Comparison of ENCODE assay signal across 23 cellular contexts in genomic region chr4:31545755-31546154, GRCh38.
DNase-seq lines count a peak whose midpoint lies in the region; ATAC-seq, FAIRE-seq and TF ChIP-seq lines count a peak whose summit lies in the region.
"Had no signal": no experiment of that assay in that cellular context is flagged by ENCODE, and none has a peak within 500 bp of the region (broad histone marks: within the 10 kb centered on the region; RNA-seq: fewer than 3 reads in every experiment).

No MANE protein-coding gene starts in this region.

- RAD21 ChIA-PET in HCT116 (lab: Charles Lee; ENCODE audit: low non-redundant PET in 1 of 2, low total read pairs in 2 of 2, uncharacterized antibody in 2 of 2, unreplicated experiment in 2 of 2), result no interaction called here

- no peaks in the 10 kb centered on the region for H3K23me2 ChIP-seq in H1 (ENCODE audit: low read depth, low read length)

- WGBS in H1 (ENCODE audit: extremely low coverage in 1 of 2, insufficient coverage in 1 of 2, insufficient read length in 1 of 2, insufficient replicate concordance in 2 of 2, low coverage in 1 of 2, low lambda C conversion rate in 2 of 2, missing lambda C conversion rate in 1 of 2), 2 experiments, result 100% methylated on average over 1 of the region's 1 CpG; no CpG with 5 or more reads in 1 of the 2 experiments

- no peak overlapping the region for H3K4me2 ChIP-seq in HCT116 (ENCODE audit: low read length)
- no peak overlapping the region for H3K4me2 ChIP-seq in H1 (ENCODE audit: insufficient read depth in 1 of 2, low read depth in 2 of 2, low read length in 2 of 2)

- CTCF ChIA-PET in MCF 10A (lab: Yijun Ruan, JAX), result no interaction called here
- CTCF ChIA-PET in HCT116 (lab: Charles Lee), result no interaction called here
- CTCF ChIA-PET in H1 (lab: Charles Lee; ENCODE audit: partially characterized antibody), result no interaction called here

- TF ChIP-seq RAD21 in HCT116 (IDR thresholded peaks at IDR 0.05; ENCODE audit: low read depth) (no peak), H1 (IDR thresholded peaks at IDR 0.05 in 1 of 2, conservative IDR thresholded peaks at IDR 0.05 in 1 of 2; ENCODE audit: low read depth in 2 of 2, low read length in 2 of 2) (no peak)

- H3K9ac ChIP-seq in HCT116 (ENCODE audit: low read length) (no peak overlapping the region), H1 (replicated peaks in 1 of 4; ENCODE audit: extremely low read depth in 1 of 4, low read depth in 3 of 4, low read length in 3 of 4) (no peak overlapping the region)

- no peak for TF ChIP-seq EP300 in H1 (IDR thresholded peaks at IDR 0.05; ENCODE audit: borderline replicate concordance in 1 of 2, low read depth in 2 of 2, low read length in 2 of 2)

- DNase-seq in MCF 10A (ENCODE audit: unreplicated experiment), result peak; percentile 4
- DNase-seq in breast epithelium (ENCODE audit: low spot score in 2 of 2), result no peak
- no peak for DNase-seq in HCT116 (ENCODE audit: low read depth, low spot score)
- DNase-seq in H1 (ENCODE audit: low read depth in 1 of 2, low spot score in 2 of 2), result no peak
- no peak for DNase-seq in mesothelial cell of epicardium (ENCODE audit: low spot score in 2 of 2, unreplicated experiment in 2 of 2)
- no peak for DNase-seq in lower lobe of right lung
- DNase-seq in stimulated activated CD4-positive, alpha-beta T cell treated with anti-CD3 and anti-CD28 coated beads, Interleukin-15, amount 100 ng/mL, for 24 hours, result no peak
- DNase-seq in T-helper 1 cell, result no peak
- DNase-seq: 8988T, ACHN, DMS153, DND-41, H7, Karpas-422, NCI-H1105 treated with DMSO at 0.1 percent for 48 hours, NCI-H2029, NCI-H2227 treated with DMSO at 0.1 percent for 48 hours, NCI-H526 treated with DMSO at 0.1 percent for 48 hours, SJCRH30 had no signal

- no peak overlapping the region for H2BK12ac ChIP-seq in H1 (ENCODE audit: low read depth, low read length)

- ATAC-seq in HCT116 (no peak), lower lobe of right lung (no peak)
- ATAC-seq: HepG2, Panc1, SK-N-SH treated with all-trans-retinoic acid at 6 μM for 48 hours had no signal

- H4K5ac ChIP-seq in H1 (ENCODE audit: insufficient read length, low read depth, low read length), result no peak overlapping the region

- no peak overlapping the region for H2AK5ac ChIP-seq in H1 (ENCODE audit: low read depth, low read length)

- H3K23ac ChIP-seq in H1 (ENCODE audit: insufficient read length), result peak overlapping the region; percentile 47

- H2BK5ac ChIP-seq in H1 (ENCODE audit: low read depth, low read length), result no peak overlapping the region

- H3K9me3 ChIP-seq in breast epithelium (no peaks in the 10 kb centered on the region), HCT116 (ENCODE audit: control insufficient read depth in 1 of 2, insufficient read depth in 1 of 2, low read depth in 1 of 2, low read length in 2 of 2) (peaks cover 0 to 3% of the 10 kb centered on the region in 2 experiments; a peak in 1 of 4 replicates), H1 (ENCODE audit: insufficient read depth in 2 of 2, low read depth in 1 of 2, low read length in 1 of 2) (no peaks in the 10 kb centered on the region), lower lobe of right lung (no peaks in the 10 kb centered on the region)

- H3K79me2 ChIP-seq in HCT116 (ENCODE audit: insufficient read depth, low read length), result no peaks in the 10 kb centered on the region
- H3K79me2 ChIP-seq in H1 (ENCODE audit: control insufficient read depth in 1 of 2, insufficient read depth in 2 of 2, low read length in 2 of 2), result no peaks in the 10 kb centered on the region

- POLR2A ChIA-PET in MCF 10A (lab: Yijun Ruan, JAX) (no interaction called here), HCT116 (lab: Charles Lee) (no interaction called here), H1 (lab: Charles Lee; ENCODE audit: partially characterized antibody) (no interaction called here)

- no peak for FAIRE-seq in H1 (lab: Jason Lieb, UNC)
- FAIRE-seq: GM19239, HepG2 had no signal

- H3K27ac ChIP-seq in breast epithelium (no peak overlapping the region), HCT116 (ENCODE audit: low read depth, low read length) (no peak overlapping the region), H1 (ENCODE audit: low read depth, low read length) (no peak overlapping the region), lower lobe of right lung (no peak overlapping the region)
- H3K27ac ChIP-seq: SJCRH30 had no signal

- no peaks in the 10 kb centered on the region; the same call in 1 of the 2 replicates for H3K9me2 ChIP-seq in HCT116 (ENCODE audit: insufficient read depth)

- H2BK20ac ChIP-seq in H1 (ENCODE audit: low read length), result no peak overlapping the region

- H2BK15ac ChIP-seq in H1 (ENCODE audit: low read length), result no peak overlapping the region

- H4K91ac ChIP-seq in H1 (replicated peaks; ENCODE audit: insufficient read length, low read length), result no peak overlapping the region

- H3K9me3 Mint-ChIP-seq in MCF 10A (ENCODE audit: unreplicated experiment) (no peaks in the 10 kb centered on the region), mesothelial cell of epicardium (peaks cover 7% of the 10 kb centered on the region)

- no peaks in the 10 kb centered on the region for H3K79me1 ChIP-seq in H1 (ENCODE audit: low read depth, low read length)

- H2BK120ac ChIP-seq in H1 (replicated peaks; ENCODE audit: low read depth, low read length), result no peak overlapping the region

- no peak overlapping the region for H3K18ac ChIP-seq in H1 (ENCODE audit: extremely low read depth, low read length)

- H3K27ac Mint-ChIP-seq in MCF 10A (ENCODE audit: low read depth, unreplicated experiment) (no peak overlapping the region), mesothelial cell of epicardium (peak overlapping the region; percentile 37)

- H3K4me3 ChIP-seq in breast epithelium, result no peak overlapping the region
- no peak overlapping the region for H3K4me3 ChIP-seq in HCT116 (replicated peaks in 1 of 2; ENCODE audit: low read depth in 1 of 2, low read length in 2 of 2)
- H3K4me3 ChIP-seq in H1 (ENCODE audit: extremely low read depth in 1 of 4, insufficient read depth in 2 of 4, low read depth in 3 of 4, low read length in 4 of 4), result no peak overlapping the region
- no peak overlapping the region for H3K4me3 ChIP-seq in lower lobe of right lung
- H3K4me3 ChIP-seq: SJCRH30 had no signal

- no TSS peak for BruUV-seq in MCF 10A (replicated peaks; lab: Mats Ljungman, UMichigan)
- BruUV-seq in HCT116 (replicated peaks; lab: Mats Ljungman, UMichigan), result no TSS peak

- no peak overlapping the region for H3K56ac ChIP-seq in H1 (replicated peaks; ENCODE audit: insufficient read length, low read depth, low read length)

- no peak for TF ChIP-seq CTCF in MCF 10A (IDR thresholded peaks at IDR 0.05; ENCODE audit: unreplicated experiment)
- no peak for TF ChIP-seq CTCF in breast epithelium (IDR thresholded peaks at IDR 0.05)
- TF ChIP-seq CTCF in HCT116 (IDR thresholded peaks at IDR 0.05 in 2 of 3, conservative IDR thresholded peaks at IDR 0.05 in 1 of 3; ENCODE audit: borderline replicate concordance in 1 of 3, insufficient read depth in 1 of 3, low read depth in 2 of 3, low read length in 2 of 3), result no peak
- no peak for TF ChIP-seq CTCF in H1 (IDR thresholded peaks at IDR 0.05; ENCODE audit: control extremely low read depth in 1 of 3, insufficient read depth in 1 of 3, low read depth in 1 of 3, low read length in 3 of 3)
- TF ChIP-seq CTCF in mesothelial cell of epicardium (IDR thresholded peaks at IDR 0.05; ENCODE audit: unreplicated experiment), result no peak
- no peak for TF ChIP-seq CTCF in lower lobe of right lung (IDR thresholded peaks at IDR 0.05)

- TF ChIP-seq POLR2A in breast epithelium (IDR thresholded peaks at IDR 0.05), result no peak
- no peak for TF ChIP-seq POLR2A in HCT116 (IDR thresholded peaks at IDR 0.05; ENCODE audit: borderline replicate concordance, extremely low read depth, insufficient read depth, insufficient read length)
- no peak for TF ChIP-seq POLR2A in H1 (IDR thresholded peaks at IDR 0.05; ENCODE audit: control extremely low read depth in 1 of 2, low read depth in 2 of 2, low read length in 2 of 2)

- H4K8ac ChIP-seq in H1 (ENCODE audit: extremely low read depth, insufficient read depth, low read length), result no peak overlapping the region

- H3K14ac ChIP-seq in H1 (ENCODE audit: insufficient read length), result no peak overlapping the region

- no peaks in the 10 kb centered on the region for H4K20me1 ChIP-seq in HCT116 (ENCODE audit: insufficient read depth)
- no peaks in the 10 kb centered on the region for H4K20me1 ChIP-seq in H1 (replicated peaks in 1 of 2; ENCODE audit: control insufficient read depth in 1 of 2, insufficient read depth in 2 of 2, low read length in 2 of 2)

- H3K4me1 Mint-ChIP-seq in MCF 10A (ENCODE audit: insufficient read depth, unreplicated experiment) (no peaks in the 10 kb centered on the region), mesothelial cell of epicardium (peaks cover 12% of the 10 kb centered on the region)

- H3K27me3 ChIP-seq in breast epithelium (no peaks in the 10 kb centered on the region), HCT116 (ENCODE audit: insufficient read depth, low read length) (no peaks in the 10 kb centered on the region), H1 (replicated peaks in 1 of 4; ENCODE audit: control insufficient read depth in 3 of 4, extremely low read depth in 1 of 4, insufficient read depth in 3 of 4, low read length in 3 of 4) (no peaks in the 10 kb centered on the region), lower lobe of right lung (ENCODE audit: low read depth) (no peaks in the 10 kb centered on the region)
- H3K27me3 ChIP-seq: SJCRH30 had no signal

- H3K4ac ChIP-seq in H1 (replicated peaks; ENCODE audit: insufficient read length, low read depth, low read length), result no peak overlapping the region

- no peaks in the 10 kb centered on the region for H3K27me3 Mint-ChIP-seq in MCF 10A (ENCODE audit: insufficient read depth, unreplicated experiment)
- no peaks in the 10 kb centered on the region for H3K27me3 Mint-ChIP-seq in mesothelial cell of epicardium (ENCODE audit: low read depth)

- H3K36me3 ChIP-seq in breast epithelium, result no peaks in the 10 kb centered on the region
- no peaks in the 10 kb centered on the region for H3K36me3 ChIP-seq in HCT116 (ENCODE audit: control insufficient read depth in 1 of 2, insufficient read depth in 2 of 2, low read length in 2 of 2)
- no peaks in the 10 kb centered on the region for H3K36me3 ChIP-seq in H1 (ENCODE audit: control insufficient read depth in 2 of 4, insufficient read depth in 4 of 4, low read length in 3 of 4)
- no peaks in the 10 kb centered on the region for H3K36me3 ChIP-seq in lower lobe of right lung
- H3K36me3 ChIP-seq: SJCRH30 had no signal

- intact Hi-C loops in MCF 10A (cut with micrococcal nuclease), result no loop called here
- intact Hi-C loops in breast epithelium (cut with DNase I; ENCODE audit: low total_unique reads), result no loop called here
- intact Hi-C loops in HCT116 (cut with micrococcal nuclease), result no loop called here
- intact Hi-C loops in lower lobe of right lung (cut with DNase I), result no loop called here

- peaks cover under 1% of the 10 kb centered on the region for H3K36me3 Mint-ChIP-seq in MCF 10A (ENCODE audit: insufficient read depth, unreplicated experiment)
- H3K36me3 Mint-ChIP-seq in mesothelial cell of epicardium, result no peaks in the 10 kb centered on the region

- no peaks in the 10 kb centered on the region for H3K4me1 ChIP-seq in breast epithelium
- no peaks in the 10 kb centered on the region for H3K4me1 ChIP-seq in HCT116 (ENCODE audit: control insufficient read depth in 1 of 2, insufficient read depth in 2 of 2, low read length in 2 of 2)
- H3K4me1 ChIP-seq in H1 (replicated peaks in 1 of 4; ENCODE audit: control insufficient read depth in 3 of 4, insufficient read depth in 4 of 4, low read length in 3 of 4), result no peaks in the 10 kb centered on the region
- no peaks in the 10 kb centered on the region for H3K4me1 ChIP-seq in lower lobe of right lung
- H3K4me1 ChIP-seq: SJCRH30 had no signal

- H3K4me3 Mint-ChIP-seq in MCF 10A (ENCODE audit: unreplicated experiment) (no peak overlapping the region), mesothelial cell of epicardium (no peak overlapping the region)

- H2AFZ ChIP-seq in HCT116 (ENCODE audit: low read depth, low read length, poor library complexity, severe bottlenecking), result peak overlapping the region; percentile 3
- H2AFZ ChIP-seq in H1 (ENCODE audit: low read length), result 0 out of 2 replicates have a peak overlapping the region, but pooled peaks have one; percentile 8
